ENCODE assay signal across 22 cellular contexts in the genomic region with DNA sequence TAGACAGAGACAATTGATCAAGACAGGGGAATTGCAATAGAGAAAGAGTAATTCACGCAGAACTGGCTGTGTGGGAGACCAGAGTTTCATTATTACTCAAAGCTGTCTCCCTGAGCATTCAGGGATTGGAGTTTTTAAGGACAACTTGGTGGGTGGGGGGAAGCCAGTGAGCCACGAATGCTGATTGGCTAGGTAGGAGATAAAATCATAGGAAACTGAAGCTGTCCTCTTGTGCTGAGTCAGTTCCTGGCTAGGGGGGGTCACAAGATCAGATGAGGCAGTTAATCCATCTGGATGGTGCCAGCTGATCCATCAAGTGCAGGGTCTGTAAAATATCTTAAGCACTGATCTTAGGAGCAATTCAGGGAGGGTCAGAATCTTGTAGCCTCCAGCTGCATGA.
"Had no signal": no experiment of that assay in that cellular context is flagged by ENCODE, and none has a peak within 500 bp of the region (broad histone marks: within the 10 kb centered on the region; RNA-seq: fewer than 3 reads in every experiment).

No MANE protein-coding gene starts in this region.

- ATAC-seq: activated CD4-positive, CD25-positive, alpha-beta regulatory T cell treated with anti-CD3 and anti-CD28 coated beads, Interleukin-2, amount 50 U/mL, for 24 hours; activated naive CD4-positive, alpha-beta T cell treated with anti-CD3 and anti-CD28 coated beads, Interleukin-2, amount 50 U/mL, for 72 hours; effector memory CD8-positive, alpha-beta T cell; left lung; right cardiac atrium; stimulated activated naive CD8-positive, alpha-beta T cell treated with anti-CD3 and anti-CD28 coated beads, Interleukin-15, amount 100 ng/mL, for 72 hours had no signal

- H3K36me3 ChIP-seq: adrenal gland, cardiac muscle cell, left lung, prostate gland, suprapubic skin, transverse colon, vagina had no signal

- H3K27me3 ChIP-seq: adrenal gland, cardiac muscle cell, left lung, suprapubic skin, transverse colon, vagina had no signal

- H3K27ac Mint-ChIP-seq: activated naive CD4-positive, alpha-beta T cell treated with anti-CD3 and anti-CD28 coated beads, Interleukin-2, amount 50 U/mL, for 72 hours; activated T-helper 1 cell treated with anti-CD3 and anti-CD28 coated beads, Interleukin-12 subunit alpha, Interleukin-12 subunit beta, Interleukin-2, Interleukin-4 antibody, amounts not matched to agents 30 ng/mL and 10 ng/mL and 1 ng/mL, durations not matched to agents 14 hours and 24 hours and 36 hours; effector memory CD8-positive, alpha-beta T cell; stimulated activated naive CD8-positive, alpha-beta T cell treated with anti-CD3 and anti-CD28 coated beads, Interleukin-15, amount 100 ng/mL, for 72 hours had no signal

- H3K27me3 Mint-ChIP-seq: effector memory CD8-positive, alpha-beta T cell; stimulated activated naive CD8-positive, alpha-beta T cell treated with anti-CD3 and anti-CD28 coated beads, Interleukin-15, amount 100 ng/mL, for 72 hours had no signal

- H3K27ac ChIP-seq: adrenal gland, cardiac muscle cell, left lung, prostate gland, skin epidermis, suprapubic skin, transverse colon, vagina had no signal

- H3K9me3 ChIP-seq: adrenal gland, prostate gland, transverse colon, vagina had no signal

- H3K4me1 Mint-ChIP-seq: neural crest cell; stimulated activated naive CD8-positive, alpha-beta T cell treated with anti-CD3 and anti-CD28 coated beads, Interleukin-15, amount 100 ng/mL, for 72 hours had no signal

- H3K36me3 Mint-ChIP-seq: activated naive CD4-positive, alpha-beta T cell treated with anti-CD3 and anti-CD28 coated beads, Interleukin-2, amount 50 U/mL, for 72 hours had no signal

- DNase-seq: activated CD4-positive, alpha-beta T cell treated with anti-CD3 and anti-CD28 coated beads, Interleukin-2, amount 50 U/mL, for 1 hour; activated gamma-delta T cell treated with Interleukin-2 at 50 U/mL for 16 hours; adrenal gland; effector memory CD8-positive, alpha-beta T cell; foreskin melanocyte; glutamatergic neuron; hypothalamus; left lung; right cardiac atrium; stimulated activated CD4-positive, alpha-beta T cell treated with anti-CD3 and anti-CD28 coated beads, Interleukin-2, amount 100 ng/mL, for 48 hours; stimulated activated naive CD8-positive, alpha-beta T cell treated with anti-CD3 and anti-CD28 coated beads, Interleukin-15, amount 100 ng/mL, for 72 hours; T1000; transverse colon had no signal

- H3K4me3 ChIP-seq: adrenal gland, cardiac muscle cell, left lung, prostate gland, skin epidermis, suprapubic skin, transverse colon, vagina had no signal

- H3K4me1 ChIP-seq: adrenal gland, left lung, prostate gland, suprapubic skin, transverse colon, vagina had no signal

- H3K4me3 Mint-ChIP-seq: activated T-helper 1 cell treated with anti-CD3 and anti-CD28 coated beads, Interleukin-12 subunit alpha, Interleukin-12 subunit beta, Interleukin-2, Interleukin-4 antibody, amounts not matched to agents 30 ng/mL and 10 ng/mL and 1 ng/mL, durations not matched to agents 14 hours and 24 hours and 36 hours; effector memory CD8-positive, alpha-beta T cell; neural crest cell; stimulated activated naive CD8-positive, alpha-beta T cell treated with anti-CD3 and anti-CD28 coated beads, Interleukin-15, amount 100 ng/mL, for 72 hours had no signal

- H3K9me3 Mint-ChIP-seq: activated T-helper 1 cell treated with anti-CD3 and anti-CD28 coated beads, Interleukin-12 subunit alpha, Interleukin-12 subunit beta, Interleukin-2, Interleukin-4 antibody, amounts not matched to agents 30 ng/mL and 10 ng/mL and 1 ng/mL, durations not matched to agents 14 hours and 24 hours and 36 hours; neural crest cell had no signal
